ENCODE assay signal across 13 cellular contexts in the genomic region with DNA sequence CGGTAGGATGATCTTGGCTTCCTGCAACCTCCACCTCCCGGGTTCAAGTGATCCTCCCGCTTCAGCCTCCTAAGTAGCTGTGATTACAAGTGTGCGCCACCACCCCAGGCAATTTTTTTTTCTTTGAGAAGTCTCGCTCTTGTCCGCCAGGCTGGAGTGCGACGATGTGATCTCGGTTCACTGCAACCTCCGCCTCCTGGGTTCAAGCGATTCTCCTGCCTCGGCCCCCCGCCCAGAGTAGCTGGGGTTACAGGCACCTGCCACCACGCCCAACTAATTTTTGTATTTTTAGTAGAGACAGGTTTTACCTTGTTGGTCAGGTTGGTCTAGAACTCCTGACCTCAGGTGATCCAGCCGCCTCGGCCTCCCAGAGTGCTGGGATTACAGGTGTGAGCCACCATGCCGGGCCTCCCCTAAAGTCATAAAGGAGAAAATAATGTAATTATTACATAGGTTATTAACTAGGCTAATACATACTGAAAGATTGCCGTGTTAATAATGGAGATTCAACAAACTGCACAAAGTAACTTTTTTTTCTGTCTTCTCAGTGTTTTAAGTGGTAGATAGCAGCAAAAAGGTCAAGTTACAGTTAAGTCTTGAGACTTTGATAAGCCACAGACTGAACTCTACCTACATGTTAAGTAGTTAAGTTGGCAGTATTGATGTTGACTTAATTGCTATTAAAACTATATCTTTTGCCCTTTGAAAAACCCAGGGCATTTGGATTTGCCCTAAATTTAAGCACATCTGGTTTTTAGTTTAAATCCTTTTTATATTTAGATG. TPM values are rescaled to one million over a fixed set of nuclear protein-coding genes. Genes with fewer than 3 reads are reported as not detected.
DNase-seq lines count a peak whose midpoint lies in the region; ATAC-seq and TF ChIP-seq lines count a peak whose summit lies in the region.
"Had no signal": no experiment of that assay in that cellular context is flagged by ENCODE, and none has a peak within 500 bp of the region (broad histone marks: within the 10 kb centered on the region; RNA-seq: fewer than 3 reads in every experiment).

No MANE protein-coding gene starts in this region.

- H3K9me2 ChIP-seq in GM23338 (ENCODE audit: insufficient read depth), result no peaks in the 10 kb centered on the region

- H3K79me2 ChIP-seq in ACC112 (ENCODE audit: control insufficient read depth, insufficient read depth, low read length, unreplicated experiment), result peaks cover 82% of the 10 kb centered on the region
- peaks cover 82% of the 10 kb centered on the region for H3K79me2 ChIP-seq in GM23338 (replicated peaks; ENCODE audit: insufficient read depth)

- no peak overlapping the region for H2AFZ ChIP-seq in ACC112 (ENCODE audit: low read length, unreplicated experiment)
- no peak overlapping the region for H2AFZ ChIP-seq in GM23338

- no peak for DNase-seq in GM23338 (ENCODE audit: low spot score)
- no peak for DNase-seq in NCI-H748 (lab: John Stamatoyannopoulos, UW; ENCODE audit: unreplicated experiment)
- DNase-seq in COLO668 (lab: John Stamatoyannopoulos, UW; ENCODE audit: unreplicated experiment), result no peak
- DNase-seq in tibial artery, result no peak
- DNase-seq: activated CD4-positive, CD25-positive, alpha-beta regulatory T cell; anterior cingulate cortex; DMS153; NCI-H1092 treated with DMSO at 0.1 percent for 48 hours; retina had no signal

- H3K9me3 Mint-ChIP-seq in GM23338, result peaks cover 6% of the 10 kb centered on the region; the same call in 2 of the 3 replicates
- no peaks in the 10 kb centered on the region for H3K9me3 Mint-ChIP-seq in activated naive CD8-positive, alpha-beta T cell (ENCODE audit: low read depth)

- H3K27me3 Mint-ChIP-seq in GM23338 (ENCODE audit: insufficient read depth, low read depth, poor library complexity), result peaks cover 17% of the 10 kb centered on the region
- no peaks in the 10 kb centered on the region for H3K27me3 Mint-ChIP-seq in activated naive CD8-positive, alpha-beta T cell

- H3K4me1 ChIP-seq in ACC112 (ENCODE audit: control insufficient read depth, insufficient read depth, low read length, unreplicated experiment) (peaks cover 28% of the 10 kb centered on the region), GM23338 (ENCODE audit: insufficient read depth) (peaks cover 41% of the 10 kb centered on the region), mesodermal cell (ENCODE audit: control insufficient read depth, insufficient read depth, low read length, poor library complexity, severe bottlenecking) (peaks cover 8% of the 10 kb centered on the region), tibial artery (peaks cover 4 to 73% (median 44%) of the 10 kb centered on the region in 4 donors)

- no peaks in the 10 kb centered on the region for H3K27me3 ChIP-seq in ACC112 (ENCODE audit: insufficient read depth, low read length)
- no peaks in the 10 kb centered on the region for H3K27me3 ChIP-seq in GM23338 (ENCODE audit: insufficient read depth)
- H3K27me3 ChIP-seq in tibial artery, result no peaks in the 10 kb centered on the region

- peaks cover 23% of the 10 kb centered on the region for H3K36me3 ChIP-seq in ACC112 (ENCODE audit: insufficient read depth, low read length)
- H3K36me3 ChIP-seq in GM23338 (ENCODE audit: insufficient read depth), result peaks cover 4% of the 10 kb centered on the region; the same call in 1 of the 2 replicates
- peaks cover 67% of the 10 kb centered on the region for H3K36me3 ChIP-seq in mesodermal cell (ENCODE audit: control insufficient read depth, insufficient read depth, low read length)
- H3K36me3 ChIP-seq in tibial artery, result peaks cover 0 to 14% (median 7%) of the 10 kb centered on the region in 3 donors

- no peak overlapping the region for H3K27ac Mint-ChIP-seq in GM23338
- H3K27ac Mint-ChIP-seq in activated naive CD8-positive, alpha-beta T cell, result peak overlapping the region; percentile 34

- 92 to 94% methylated on average over 12 to 14 of the region's 18 CpGs for WGBS in mesodermal cell (ENCODE audit: insufficient coverage in 2 of 2), 2 experiments

- H3F3A ChIP-seq in GM23338 (replicated peaks; ENCODE audit: low read depth), result 0 out of 2 replicates have a peak, but pooled peaks cover 3% of the 10 kb centered on the region

- H4K20me1 ChIP-seq in GM23338 (replicated peaks; ENCODE audit: insufficient read depth), result peaks cover 60% of the 10 kb centered on the region

- peaks cover 29% of the 10 kb centered on the region for H3K4me1 Mint-ChIP-seq in GM23338
- H3K4me1 Mint-ChIP-seq in activated naive CD8-positive, alpha-beta T cell (ENCODE audit: low read depth), result peaks cover 56% of the 10 kb centered on the region

- H3K9me3 ChIP-seq in mesodermal cell (ENCODE audit: control insufficient read depth, low read length) (no peaks in the 10 kb centered on the region), tibial artery (no peaks in the 10 kb centered on the region)

- intact Hi-C loops in tibial artery (cut with DNase I; ENCODE audit: low total_unique reads), result loop anchor here (10.0 kb wide), 1 partner anchor 299 kb away; a partner anchor contains a TSS

- TF ChIP-seq CTCF in GM23338 (conservative IDR thresholded peaks at IDR 0.05; ENCODE audit: low read depth in 2 of 2), result no peak
- TF ChIP-seq CTCF in tibial artery (IDR thresholded peaks at IDR 0.05), result no peak

- peak overlapping the region; percentile 98 for H3K4me3 Mint-ChIP-seq in GM23338
- H3K4me3 Mint-ChIP-seq in activated naive CD8-positive, alpha-beta T cell, result peak overlapping the region; percentile 99

- peak overlapping the region; percentile 85 for H3K4me2 ChIP-seq in GM23338

- H3K36me3 Mint-ChIP-seq in GM23338 (ENCODE audit: low read depth), result peaks cover 60% of the 10 kb centered on the region
- H3K36me3 Mint-ChIP-seq in activated naive CD8-positive, alpha-beta T cell, result peaks cover 7% of the 10 kb centered on the region

- peak overlapping the region; percentile 13 for H3K4me3 ChIP-seq in ACC112 (ENCODE audit: low read depth, low read length)
- H3K4me3 ChIP-seq in GM23338, result peak overlapping the region; percentile 67
- H3K4me3 ChIP-seq in mesodermal cell (ENCODE audit: extremely low read depth, insufficient read depth, low read length, poor library complexity, severe bottlenecking), result peak overlapping the region; percentile 99
- no peak overlapping the region for H3K4me3 ChIP-seq in tibial artery

- ATAC-seq in GM23338 (no peak), HG02885 (IDR thresholded peaks at IDR 0.05; ENCODE audit: poor library complexity, unreplicated experiment) (no peak)

- no peak overlapping the region for H3K27ac ChIP-seq in ACC112 (ENCODE audit: low read depth, low read length)
- H3K27ac ChIP-seq in GM23338 (ENCODE audit: low read depth), result no peak overlapping the region
- H3K27ac ChIP-seq in mesodermal cell (ENCODE audit: low read depth, low read length, severe bottlenecking), result no peak overlapping the region
- H3K27ac ChIP-seq in tibial artery, result no peak overlapping the region

TF ChIP-seq in GM23338, 12 proteins besides CTCF, POLR2A, EP300 and RAD21 (continues in another document):
- TF ChIP-seq ZNF114 (CRISPR knock-in tag; IDR thresholded peaks at IDR 0.05) (no peak), JUNB (IDR thresholded peaks at IDR 0.05; ENCODE audit: unreplicated experiment) (no peak), EZH2 (IDR thresholded peaks at IDR 0.05; ENCODE audit: low read depth, unreplicated experiment) (no peak)
- TF ChIP-seq, protein P1, sequence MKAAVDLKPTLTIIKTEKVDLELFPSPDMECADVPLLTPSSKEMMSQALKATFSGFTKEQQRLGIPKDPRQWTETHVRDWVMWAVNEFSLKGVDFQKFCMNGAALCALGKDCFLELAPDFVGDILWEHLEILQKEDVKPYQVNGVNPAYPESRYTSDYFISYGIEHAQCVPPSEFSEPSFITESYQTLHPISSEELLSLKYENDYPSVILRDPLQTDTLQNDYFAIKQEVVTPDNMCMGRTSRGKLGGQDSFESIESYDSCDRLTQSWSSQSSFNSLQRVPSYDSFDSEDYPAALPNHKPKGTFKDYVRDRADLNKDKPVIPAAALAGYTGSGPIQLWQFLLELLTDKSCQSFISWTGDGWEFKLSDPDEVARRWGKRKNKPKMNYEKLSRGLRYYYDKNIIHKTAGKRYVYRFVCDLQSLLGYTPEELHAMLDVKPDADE (IDR thresholded peaks at IDR 0.05), result no peak

RNA-seq across cellular contexts. Expression of a gene that starts 3.9 kb away (rescaled TPM):
- 365 and 368 TPM in 2 replicates for total RNA-seq in GM23338 (2014; rRNA removed; shearing (Covaris generic))
- 113 and 119 TPM in 2 replicates for polyA plus RNA-seq in GM23338 (2016; fragmentation: Nextera tagmentation; extraction: Ambion mirVana)
- 249 TPM for polyA plus RNA-seq in mesodermal cell (2013, experiment 1 of 2)
- polyA plus RNA-seq in mesodermal cell (2013, experiment 2 of 2), result 249 TPM

RNA-seq across cellular contexts. Expression of a gene that starts 50.0 kb away (rescaled TPM):
- 55.5 and 58.8 TPM in 2 replicates for total RNA-seq in GM23338 (2014; rRNA removed; shearing (Covaris generic))
- 44.1 and 47.6 TPM in 2 replicates for polyA plus RNA-seq in GM23338 (2016; fragmentation: Nextera tagmentation; extraction: Ambion mirVana)
- polyA plus RNA-seq in mesodermal cell (2013, experiment 1 of 2), result 21.3 TPM
- polyA plus RNA-seq in mesodermal cell (2013, experiment 2 of 2), result 19.1 TPM

Comparison
In these comparisons a context has a peak if more than half of its experiments do, and no peak if none do; other contexts are left out.
1. H3K4me3 ChIP-seq: peak in ACC112 (single experiment), GM23338 (single experiment) and mesodermal cell (single experiment); none in tibial artery (0 of 2).